ENCODE assay signal across 9 cellular contexts in genomic region chr4:11342401-11342800, GRCh38.
"Had no signal": no experiment of that assay in that cellular context is flagged by ENCODE, and none has a peak within 500 bp of the region (broad histone marks: within the 10 kb centered on the region; RNA-seq: fewer than 3 reads in every experiment).

No MANE protein-coding gene starts in this region.

- H3K4me3 ChIP-seq: GM23248, HAP-1, K562 had no signal

- DNase-seq: GM23248, GOT3, H7, HFFc6, IMR-90 had no signal

- H3K27ac Mint-ChIP-seq: HFFc6 had no signal

- H3K4me3 Mint-ChIP-seq: HFFc6 had no signal

- H3K36me3 ChIP-seq: HAP-1 had no signal

- ATAC-seq: HCT116, K562 had no signal

- FAIRE-seq: HTR-8/SVneo, K562 had no signal
